In genomic region chr6:167762259-167762962, GRCh38 we compare ENCODE assay signal across 20 cellular contexts.
DNase-seq lines count a peak whose midpoint lies in the region; ATAC-seq and TF ChIP-seq lines count a peak whose summit lies in the region.
"Had no signal": no experiment of that assay in that cellular context is flagged by ENCODE, and none has a peak within 500 bp of the region (broad histone marks: within the 10 kb centered on the region; RNA-seq: fewer than 3 reads in every experiment).

No MANE protein-coding gene starts in this region.

- TF ChIP-seq CTCF in osteoblast (IDR thresholded peaks at IDR 0.05; ENCODE audit: extremely low read depth, low read depth, low read length): no peak

- in situ Hi-C loops in KBM-7 (cut with MboI; ENCODE audit: low pct_unique_long_range_greater_than_20kb, low sequenced_read_pairs): no loop called here

- no peak overlapping the region for H2AFZ ChIP-seq in osteoblast (ENCODE audit: low read length)

- no peak overlapping the region for H3K27ac ChIP-seq in osteoblast (ENCODE audit: low read depth, low read length)
- H3K27ac ChIP-seq: esophagus muscularis mucosa, lower lobe of right lung, ovary, skin epidermis had no signal

- H3K4me3 Mint-ChIP-seq in effector memory CD8-positive, alpha-beta T cell: no peak overlapping the region
- H3K4me3 Mint-ChIP-seq: activated CD4-positive, alpha-beta T cell treated with anti-CD3 and anti-CD28 coated beads for 36 hours; activated naive CD8-positive, alpha-beta T cell treated with anti-CD3 and anti-CD28 coated beads for 36 hours; activated T-helper 1 cell treated with anti-CD3 and anti-CD28 coated beads, Interleukin-12 subunit alpha, Interleukin-12 subunit beta, Interleukin-2, Interleukin-4 antibody, amounts not matched to agents 30 ng/mL and 10 ng/mL and 1 ng/mL, durations not matched to agents 14 hours and 24 hours and 36 hours; H9; naive thymus-derived CD4-positive, alpha-beta T cell had no signal

- no peaks in the 10 kb centered on the region for H3K4me1 ChIP-seq in osteoblast (ENCODE audit: insufficient read depth, low read length)

- H4K20me1 ChIP-seq in osteoblast (ENCODE audit: insufficient read depth, low read length): no peaks in the 10 kb centered on the region

- H3K9me3 ChIP-seq in osteoblast (ENCODE audit: low read depth, low read length) (no peaks in the 10 kb centered on the region), MG63 (no peaks in the 10 kb centered on the region)
- H3K9me3 ChIP-seq: esophagus muscularis mucosa, lower lobe of right lung, ovary had no signal

- H3K4me2 ChIP-seq in osteoblast (ENCODE audit: insufficient read depth, low read length): no peak overlapping the region

- H3K36me3 Mint-ChIP-seq in effector memory CD8-positive, alpha-beta T cell (ENCODE audit: insufficient read depth): peaks cover 6% of the 10 kb centered on the region
- H3K36me3 Mint-ChIP-seq: activated naive CD8-positive, alpha-beta T cell treated with anti-CD3 and anti-CD28 coated beads for 36 hours; naive thymus-derived CD4-positive, alpha-beta T cell had no signal

- DNase-seq in COLO829 (ENCODE audit: low spot score): peak; percentile 87
- peak; percentile 15 for DNase-seq in astrocyte of the hippocampus (ENCODE audit: low read depth, low spot score)
- DNase-seq in left ventricle myocardium superior: peak; percentile 51
- DNase-seq in osteoblast (ENCODE audit: insufficient read length, low spot score, missing footprints): peak; percentile 62
- DNase-seq in KBM-7: no peak
- no peak for DNase-seq in effector memory CD8-positive, alpha-beta T cell
- no peak for DNase-seq in T1000 (lab: John Stamatoyannopoulos, UW)
- no peak for DNase-seq in MG63
- DNase-seq: activated CD4-positive, alpha-beta T cell treated with anti-CD3 and anti-CD28 coated beads for 36 hours; activated naive CD8-positive, alpha-beta T cell treated with anti-CD3 and anti-CD28 coated beads for 36 hours; H9; lower lobe of right lung; naive thymus-derived CD4-positive, alpha-beta T cell; NCI-H1694; RPMI8226; stimulated activated CD4-positive, alpha-beta T cell treated with anti-CD3 and anti-CD28 coated beads, Interleukin-4, amount 100 ng/mL, for 24 hours had no signal

- H3K4me3 ChIP-seq in osteoblast (ENCODE audit: insufficient read depth, low read length) (no peak overlapping the region), MG63 (no peak overlapping the region)
- H3K4me3 ChIP-seq: esophagus muscularis mucosa, lower lobe of right lung, ovary, skin epidermis had no signal

- H3K36me3 ChIP-seq in osteoblast (ENCODE audit: insufficient read depth, low read length): no peaks in the 10 kb centered on the region
- no peaks in the 10 kb centered on the region for H3K36me3 ChIP-seq in MG63
- H3K36me3 ChIP-seq: esophagus muscularis mucosa, lower lobe of right lung, ovary had no signal

- peak; percentile 67 for ATAC-seq in left ventricle myocardium superior
- ATAC-seq in effector memory CD8-positive, alpha-beta T cell (replicated peaks): no peak
- ATAC-seq: activated CD4-positive, alpha-beta T cell treated with anti-CD3 and anti-CD28 coated beads for 36 hours; naive thymus-derived CD4-positive, alpha-beta T cell had no signal

- peaks cover 14 to 23% of the 10 kb centered on the region in 2 donors for H3K27me3 Mint-ChIP-seq in effector memory CD8-positive, alpha-beta T cell
- H3K27me3 Mint-ChIP-seq: activated naive CD8-positive, alpha-beta T cell treated with anti-CD3 and anti-CD28 coated beads for 36 hours had no signal

- intact Hi-C loops in left ventricle myocardium superior (cut with micrococcal nuclease): no loop called here

- no peaks in the 10 kb centered on the region for H3K9me3 Mint-ChIP-seq in effector memory CD8-positive, alpha-beta T cell
- H3K9me3 Mint-ChIP-seq: activated naive CD8-positive, alpha-beta T cell treated with anti-CD3 and anti-CD28 coated beads for 36 hours; activated T-helper 1 cell treated with anti-CD3 and anti-CD28 coated beads, Interleukin-12 subunit alpha, Interleukin-12 subunit beta, Interleukin-2, Interleukin-4 antibody, amounts not matched to agents 30 ng/mL and 10 ng/mL and 1 ng/mL, durations not matched to agents 14 hours and 24 hours and 36 hours; H9; naive thymus-derived CD4-positive, alpha-beta T cell had no signal

- no peak overlapping the region for H3K27ac Mint-ChIP-seq in effector memory CD8-positive, alpha-beta T cell
- H3K27ac Mint-ChIP-seq: activated CD4-positive, alpha-beta T cell treated with anti-CD3 and anti-CD28 coated beads for 36 hours; activated naive CD8-positive, alpha-beta T cell treated with anti-CD3 and anti-CD28 coated beads for 36 hours; activated T-helper 1 cell treated with anti-CD3 and anti-CD28 coated beads, Interleukin-12 subunit alpha, Interleukin-12 subunit beta, Interleukin-2, Interleukin-4 antibody, amounts not matched to agents 30 ng/mL and 10 ng/mL and 1 ng/mL, durations not matched to agents 14 hours and 24 hours and 36 hours; H9; naive thymus-derived CD4-positive, alpha-beta T cell had no signal

- H3K4me1 Mint-ChIP-seq in effector memory CD8-positive, alpha-beta T cell (ENCODE audit: low read depth in 2 of 2): no peaks in the 10 kb centered on the region
- H3K4me1 Mint-ChIP-seq: activated CD4-positive, alpha-beta T cell treated with anti-CD3 and anti-CD28 coated beads for 36 hours; activated naive CD8-positive, alpha-beta T cell treated with anti-CD3 and anti-CD28 coated beads for 36 hours; naive thymus-derived CD4-positive, alpha-beta T cell had no signal

- no peaks in the 10 kb centered on the region for H3K27me3 ChIP-seq in osteoblast (ENCODE audit: insufficient read depth, low read length)
- no peaks in the 10 kb centered on the region for H3K27me3 ChIP-seq in MG63
- H3K27me3 ChIP-seq: esophagus muscularis mucosa, ovary had no signal

- H3K79me2 ChIP-seq in osteoblast (ENCODE audit: insufficient read depth, low read length): no peaks in the 10 kb centered on the region

Comparison
In these comparisons a context has a peak if more than half of its experiments do, and no peak if none do; other contexts are left out.
1. DNase-seq: peak in COLO829 (single experiment), astrocyte of the hippocampus (single experiment), left ventricle myocardium superior (single experiment) and osteoblast (single experiment); none in KBM-7 (single experiment), effector memory CD8-positive, alpha-beta T cell (0 of 3), T1000 (single experiment) and MG63 (single experiment).